1 cellular context compared by ENCODE assay signal in the genomic region with DNA sequence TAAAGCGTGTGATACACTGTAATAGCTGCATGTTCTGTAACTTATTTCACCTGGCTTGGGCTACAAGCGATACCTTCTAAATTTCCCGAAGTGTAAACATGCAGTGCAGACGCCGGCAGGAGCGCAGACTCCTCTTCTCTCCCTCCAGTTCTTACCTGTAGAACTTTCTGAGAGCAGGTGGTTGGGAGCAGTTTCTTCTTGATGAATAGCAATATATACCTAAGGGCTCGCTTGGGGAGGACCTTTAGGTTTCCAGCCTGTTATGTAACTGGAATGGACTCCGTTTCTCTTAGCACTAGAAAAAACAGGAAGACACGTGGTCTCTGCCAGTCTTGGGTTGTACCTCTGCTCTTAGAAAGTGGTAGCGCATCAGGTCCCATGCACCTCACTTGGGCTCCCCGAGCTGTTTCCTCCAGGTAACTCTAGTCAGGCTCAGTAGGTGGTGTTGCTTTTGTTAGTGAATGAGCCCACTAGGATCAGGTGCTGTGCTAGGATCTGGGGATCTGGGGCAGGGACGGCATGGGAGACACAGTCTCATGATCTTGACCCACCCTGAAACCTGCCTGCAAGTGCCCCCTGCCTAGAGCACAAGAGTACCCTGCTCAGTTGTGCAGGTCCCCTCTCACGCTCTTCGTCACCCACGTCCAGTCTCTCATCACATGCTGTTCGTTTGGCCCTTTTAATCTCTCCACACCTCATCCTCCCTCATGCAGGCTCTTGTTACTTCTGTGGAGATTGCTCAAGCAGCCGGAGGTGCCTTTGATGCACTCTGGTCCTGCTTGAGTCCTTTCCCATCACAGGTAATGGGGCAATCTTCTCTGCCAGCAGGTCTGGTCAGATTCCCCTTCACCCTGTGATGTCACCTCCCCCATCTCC.
TF ChIP-seq lines count a peak whose summit lies in the region.

No MANE protein-coding gene starts in this region.

TF ChIP-seq in GM23338, 12 proteins besides CTCF, POLR2A, EP300 and RAD21 (continued from another document):
- TF ChIP-seq, protein P1, sequence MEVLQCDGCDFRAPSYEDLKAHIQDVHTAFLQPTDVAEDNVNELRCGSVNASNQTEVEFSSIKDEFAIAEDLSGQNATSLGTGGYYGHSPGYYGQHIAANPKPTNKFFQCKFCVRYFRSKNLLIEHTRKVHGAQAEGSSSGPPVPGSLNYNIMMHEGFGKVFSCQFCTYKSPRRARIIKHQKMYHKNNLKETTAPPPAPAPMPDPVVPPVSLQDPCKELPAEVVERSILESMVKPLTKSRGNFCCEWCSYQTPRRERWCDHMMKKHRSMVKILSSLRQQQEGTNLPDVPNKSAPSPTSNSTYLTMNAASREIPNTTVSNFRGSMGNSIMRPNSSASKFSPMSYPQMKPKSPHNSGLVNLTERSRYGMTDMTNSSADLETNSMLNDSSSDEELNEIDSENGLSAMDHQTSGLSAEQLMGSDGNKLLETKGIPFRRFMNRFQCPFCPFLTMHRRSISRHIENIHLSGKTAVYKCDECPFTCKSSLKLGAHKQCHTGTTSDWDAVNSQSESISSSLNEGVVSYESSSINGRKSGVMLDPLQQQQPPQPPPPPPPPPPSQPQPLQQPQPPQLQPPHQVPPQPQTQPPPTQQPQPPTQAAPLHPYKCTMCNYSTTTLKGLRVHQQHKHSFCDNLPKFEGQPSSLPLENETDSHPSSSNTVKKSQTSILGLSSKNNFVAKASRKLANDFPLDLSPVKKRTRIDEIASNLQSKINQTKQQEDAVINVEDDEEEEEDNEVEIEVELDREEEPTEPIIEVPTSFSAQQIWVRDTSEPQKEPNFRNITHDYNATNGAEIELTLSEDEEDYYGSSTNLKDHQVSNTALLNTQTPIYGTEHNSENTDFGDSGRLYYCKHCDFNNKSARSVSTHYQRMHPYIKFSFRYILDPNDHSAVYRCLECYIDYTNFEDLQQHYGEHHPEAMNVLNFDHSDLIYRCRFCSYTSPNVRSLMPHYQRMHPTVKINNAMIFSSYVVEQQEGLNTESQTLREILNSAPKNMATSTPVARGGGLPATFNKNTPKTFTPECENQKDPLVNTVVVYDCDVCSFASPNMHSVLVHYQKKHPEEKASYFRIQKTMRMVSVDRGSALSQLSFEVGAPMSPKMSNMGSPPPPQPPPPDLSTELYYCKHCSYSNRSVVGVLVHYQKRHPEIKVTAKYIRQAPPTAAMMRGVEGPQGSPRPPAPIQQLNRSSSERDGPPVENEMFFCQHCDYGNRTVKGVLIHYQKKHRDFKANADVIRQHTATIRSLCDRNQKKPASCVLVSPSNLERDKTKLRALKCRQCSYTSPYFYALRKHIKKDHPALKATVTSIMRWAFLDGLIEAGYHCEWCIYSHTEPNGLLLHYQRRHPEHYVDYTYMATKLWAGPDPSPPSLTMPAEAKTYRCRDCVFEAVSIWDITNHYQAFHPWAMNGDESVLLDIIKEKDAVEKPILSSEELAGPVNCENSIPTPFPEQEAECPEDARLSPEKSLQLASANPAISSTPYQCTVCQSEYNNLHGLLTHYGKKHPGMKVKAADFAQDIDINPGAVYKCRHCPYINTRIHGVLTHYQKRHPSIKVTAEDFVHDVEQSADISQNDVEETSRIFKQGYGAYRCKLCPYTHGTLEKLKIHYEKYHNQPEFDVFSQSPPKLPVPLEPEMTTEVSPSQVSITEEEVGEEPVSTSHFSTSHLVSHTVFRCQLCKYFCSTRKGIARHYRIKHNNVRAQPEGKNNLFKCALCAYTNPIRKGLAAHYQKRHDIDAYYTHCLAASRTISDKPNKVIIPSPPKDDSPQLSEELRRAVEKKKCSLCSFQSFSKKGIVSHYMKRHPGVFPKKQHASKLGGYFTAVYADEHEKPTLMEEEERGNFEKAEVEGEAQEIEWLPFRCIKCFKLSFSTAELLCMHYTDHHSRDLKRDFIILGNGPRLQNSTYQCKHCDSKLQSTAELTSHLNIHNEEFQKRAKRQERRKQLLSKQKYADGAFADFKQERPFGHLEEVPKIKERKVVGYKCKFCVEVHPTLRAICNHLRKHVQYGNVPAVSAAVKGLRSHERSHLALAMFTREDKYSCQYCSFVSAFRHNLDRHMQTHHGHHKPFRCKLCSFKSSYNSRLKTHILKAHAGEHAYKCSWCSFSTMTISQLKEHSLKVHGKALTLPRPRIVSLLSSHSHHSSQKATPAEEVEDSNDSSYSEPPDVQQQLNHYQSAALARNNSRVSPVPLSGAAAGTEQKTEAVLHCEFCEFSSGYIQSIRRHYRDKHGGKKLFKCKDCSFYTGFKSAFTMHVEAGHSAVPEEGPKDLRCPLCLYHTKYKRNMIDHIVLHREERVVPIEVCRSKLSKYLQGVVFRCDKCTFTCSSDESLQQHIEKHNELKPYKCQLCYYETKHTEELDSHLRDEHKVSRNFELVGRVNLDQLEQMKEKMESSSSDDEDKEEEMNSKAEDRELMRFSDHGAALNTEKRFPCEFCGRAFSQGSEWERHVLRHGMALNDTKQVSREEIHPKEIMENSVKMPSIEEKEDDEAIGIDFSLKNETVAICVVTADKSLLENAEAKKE (CRISPR knock-in tag; IDR thresholded peaks at IDR 0.05) = no peak
- no peak for TF ChIP-seq EZH2phosphoT487 (IDR thresholded peaks at IDR 0.05; ENCODE audit: unreplicated experiment)
- TF ChIP-seq EZH2 (IDR thresholded peaks at IDR 0.05; ENCODE audit: low read depth, unreplicated experiment) = no peak
- TF ChIP-seq, protein P2, sequence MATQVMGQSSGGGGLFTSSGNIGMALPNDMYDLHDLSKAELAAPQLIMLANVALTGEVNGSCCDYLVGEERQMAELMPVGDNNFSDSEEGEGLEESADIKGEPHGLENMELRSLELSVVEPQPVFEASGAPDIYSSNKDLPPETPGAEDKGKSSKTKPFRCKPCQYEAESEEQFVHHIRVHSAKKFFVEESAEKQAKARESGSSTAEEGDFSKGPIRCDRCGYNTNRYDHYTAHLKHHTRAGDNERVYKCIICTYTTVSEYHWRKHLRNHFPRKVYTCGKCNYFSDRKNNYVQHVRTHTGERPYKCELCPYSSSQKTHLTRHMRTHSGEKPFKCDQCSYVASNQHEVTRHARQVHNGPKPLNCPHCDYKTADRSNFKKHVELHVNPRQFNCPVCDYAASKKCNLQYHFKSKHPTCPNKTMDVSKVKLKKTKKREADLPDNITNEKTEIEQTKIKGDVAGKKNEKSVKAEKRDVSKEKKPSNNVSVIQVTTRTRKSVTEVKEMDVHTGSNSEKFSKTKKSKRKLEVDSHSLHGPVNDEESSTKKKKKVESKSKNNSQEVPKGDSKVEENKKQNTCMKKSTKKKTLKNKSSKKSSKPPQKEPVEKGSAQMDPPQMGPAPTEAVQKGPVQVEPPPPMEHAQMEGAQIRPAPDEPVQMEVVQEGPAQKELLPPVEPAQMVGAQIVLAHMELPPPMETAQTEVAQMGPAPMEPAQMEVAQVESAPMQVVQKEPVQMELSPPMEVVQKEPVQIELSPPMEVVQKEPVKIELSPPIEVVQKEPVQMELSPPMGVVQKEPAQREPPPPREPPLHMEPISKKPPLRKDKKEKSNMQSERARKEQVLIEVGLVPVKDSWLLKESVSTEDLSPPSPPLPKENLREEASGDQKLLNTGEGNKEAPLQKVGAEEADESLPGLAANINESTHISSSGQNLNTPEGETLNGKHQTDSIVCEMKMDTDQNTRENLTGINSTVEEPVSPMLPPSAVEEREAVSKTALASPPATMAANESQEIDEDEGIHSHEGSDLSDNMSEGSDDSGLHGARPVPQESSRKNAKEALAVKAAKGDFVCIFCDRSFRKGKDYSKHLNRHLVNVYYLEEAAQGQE (IDR thresholded peaks at IDR 0.05; ENCODE audit: unreplicated experiment) = no peak
- TF ChIP-seq CREB1 (CRISPR knock-in tag; IDR thresholded peaks at IDR 0.05; ENCODE audit: low read depth) = no peak
- TF ChIP-seq ZNF331 (CRISPR knock-in tag; IDR thresholded peaks at IDR 0.05; ENCODE audit: low read depth) = no peak
